Comparison of ENCODE assay signal across 13 cellular contexts in genomic region chr4:71604785-71605184, GRCh38.
DNase-seq lines count a peak whose midpoint lies in the region; ATAC-seq lines count a peak whose summit lies in the region.
"Had no signal": no experiment of that assay in that cellular context is flagged by ENCODE, and none has a peak within 500 bp of the region (broad histone marks: within the 10 kb centered on the region; RNA-seq: fewer than 3 reads in every experiment).

No MANE protein-coding gene starts in this region.

- peak; percentile 99 for ATAC-seq in GM18520 (IDR thresholded peaks at IDR 0.05; ENCODE audit: unreplicated experiment)
- peak; percentile 97 for ATAC-seq in GM21526 (IDR thresholded peaks at IDR 0.05; ENCODE audit: low FRiP score, unreplicated experiment)
- ATAC-seq in HG03066 (IDR thresholded peaks at IDR 0.05; ENCODE audit: low read depth, unreplicated experiment): peak; percentile 92
- ATAC-seq: left cardiac atrium, Panc1 had no signal

- DNase-seq in amniotic epithelial cell (ENCODE audit: low read depth) (peak; percentile 78), NCI-H226 (no peak), NCI-H446 treated with DMSO at 0.1 percent for 48 hours (lab: John Stamatoyannopoulos, UW) (no peak), DMS79 (lab: John Stamatoyannopoulos, UW) (no peak), putamen (ENCODE audit: low spot score) (no peak)
- DNase-seq: activated gamma-delta T cell, left cardiac atrium, nucleus accumbens, tibial artery had no signal
